ENCODE assay signal across 1 cellular context in the genomic region with DNA sequence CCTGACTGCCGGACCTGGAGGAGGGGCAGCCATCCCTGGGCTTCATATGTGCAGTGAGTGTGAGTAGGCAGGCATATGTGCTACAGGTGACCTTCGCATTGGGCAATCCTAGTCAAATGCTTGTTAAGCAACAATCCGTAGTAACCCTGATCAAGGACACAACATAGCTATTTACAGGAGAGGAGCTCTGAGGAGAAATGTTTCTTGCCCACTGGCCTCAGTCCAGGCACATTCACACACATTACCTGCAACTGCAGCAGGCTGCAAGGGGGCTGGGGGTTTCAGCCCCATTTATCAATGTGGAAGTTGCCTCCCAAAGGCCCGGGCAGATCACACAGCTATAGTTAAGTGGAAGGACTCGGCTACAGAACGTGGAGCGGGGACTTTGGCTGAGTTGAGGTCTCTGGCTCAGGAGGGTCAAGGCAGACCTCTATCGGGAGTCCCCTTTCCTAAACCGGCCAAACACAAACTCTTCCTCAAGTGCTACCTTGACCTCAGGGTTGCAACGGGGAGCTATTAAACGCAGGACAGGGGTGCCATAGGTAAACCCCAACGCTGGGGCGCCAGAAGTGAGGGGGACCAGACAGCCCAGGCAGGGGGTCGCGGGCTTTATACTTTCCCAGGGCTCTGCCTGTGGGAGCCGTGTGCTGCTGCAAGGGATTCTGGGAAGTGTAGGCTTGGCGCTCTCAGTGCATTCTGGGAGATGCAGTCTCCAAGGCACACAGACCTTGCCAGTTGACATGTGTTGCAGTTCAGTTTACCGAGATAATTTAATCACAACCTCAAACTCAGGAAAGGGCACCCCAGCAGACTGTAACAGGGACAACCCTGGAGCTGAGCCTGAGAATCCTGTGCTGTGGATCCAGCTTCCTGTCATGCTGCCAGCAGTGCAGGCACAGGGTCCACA.
TF ChIP-seq lines count a peak whose summit lies in the region.

No MANE protein-coding gene starts in this region.

TF ChIP-seq in HepG2, 621 proteins besides CTCF, POLR2A, EP300 and RAD21 (continues in another document):
- TF ChIP-seq, protein P1, sequence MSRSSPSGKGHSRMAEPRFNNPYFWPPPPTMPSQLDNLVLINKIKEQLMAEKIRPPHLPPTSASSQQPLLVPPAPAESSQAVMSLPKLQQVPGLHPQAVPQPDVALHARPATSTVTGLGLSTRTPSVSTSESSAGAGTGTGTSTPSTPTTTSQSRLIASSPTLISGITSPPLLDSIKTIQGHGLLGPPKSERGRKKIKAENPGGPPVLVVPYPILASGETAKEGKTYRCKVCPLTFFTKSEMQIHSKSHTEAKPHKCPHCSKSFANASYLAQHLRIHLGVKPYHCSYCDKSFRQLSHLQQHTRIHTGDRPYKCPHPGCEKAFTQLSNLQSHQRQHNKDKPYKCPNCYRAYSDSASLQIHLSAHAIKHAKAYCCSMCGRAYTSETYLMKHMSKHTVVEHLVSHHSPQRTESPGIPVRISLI (CRISPR knock-in tag; IDR thresholded peaks at IDR 0.05; ENCODE audit: borderline replicate concordance) = no peak; the same call in 1 of the 2 replicates
- 0 out of 2 replicates have a peak, but pooled peaks have one; percentile 43 for TF ChIP-seq ZNF713 (CRISPR knock-in tag; IDR thresholded peaks at IDR 0.05)
- TF ChIP-seq SP140L (CRISPR knock-in tag; IDR thresholded peaks at IDR 0.05; ENCODE audit: borderline replicate concordance) = peak; percentile 10; the same call in 1 of the 2 replicates
- TF ChIP-seq MTF1 (CRISPR knock-in tag; IDR thresholded peaks at IDR 0.05) = peak; percentile 34; the same call in 1 of the 2 replicates
- TF ChIP-seq, protein P2, sequence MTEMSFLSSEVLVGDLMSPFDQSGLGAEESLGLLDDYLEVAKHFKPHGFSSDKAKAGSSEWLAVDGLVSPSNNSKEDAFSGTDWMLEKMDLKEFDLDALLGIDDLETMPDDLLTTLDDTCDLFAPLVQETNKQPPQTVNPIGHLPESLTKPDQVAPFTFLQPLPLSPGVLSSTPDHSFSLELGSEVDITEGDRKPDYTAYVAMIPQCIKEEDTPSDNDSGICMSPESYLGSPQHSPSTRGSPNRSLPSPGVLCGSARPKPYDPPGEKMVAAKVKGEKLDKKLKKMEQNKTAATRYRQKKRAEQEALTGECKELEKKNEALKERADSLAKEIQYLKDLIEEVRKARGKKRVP (CRISPR knock-in tag; IDR thresholded peaks at IDR 0.05) = peak in 1 of 2 experiments; percentile 84; a peak in 2 of 4 replicates
- 0 out of 2 replicates have a peak, but pooled peaks have one; percentile 30 for TF ChIP-seq ZNF138 (CRISPR knock-in tag; IDR thresholded peaks at IDR 0.05; ENCODE audit: low read depth)
- TF ChIP-seq ZNF256 (CRISPR knock-in tag; conservative IDR thresholded peaks at IDR 0.05) = peak; percentile 93
- TF ChIP-seq, protein P3, sequence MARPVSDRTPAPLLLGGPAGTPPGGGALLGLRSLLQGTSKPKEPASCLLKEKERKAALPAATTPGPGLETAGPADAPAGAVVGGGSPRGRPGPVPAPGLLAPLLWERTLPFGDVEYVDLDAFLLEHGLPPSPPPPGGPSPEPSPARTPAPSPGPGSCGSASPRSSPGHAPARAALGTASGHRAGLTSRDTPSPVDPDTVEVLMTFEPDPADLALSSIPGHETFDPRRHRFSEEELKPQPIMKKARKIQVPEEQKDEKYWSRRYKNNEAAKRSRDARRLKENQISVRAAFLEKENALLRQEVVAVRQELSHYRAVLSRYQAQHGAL (CRISPR knock-in tag; IDR thresholded peaks at IDR 0.05; ENCODE audit: not compliant biosample characterization) = no peak
- TF ChIP-seq JARID2 (CRISPR knock-in tag; IDR thresholded peaks at IDR 0.05; ENCODE audit: insufficient replicate concordance) = peak; percentile 85
- TF ChIP-seq KLF15 (CRISPR knock-in tag; IDR thresholded peaks at IDR 0.05; ENCODE audit: borderline replicate concordance) = 0 out of 2 replicates have a peak, but pooled peaks have one; percentile 26
- no peak for TF ChIP-seq ZNF260 (CRISPR knock-in tag; IDR thresholded peaks at IDR 0.05; ENCODE audit: borderline replicate concordance, low read depth)
- no peak for TF ChIP-seq FLYWCH1 (CRISPR knock-in tag; IDR thresholded peaks at IDR 0.05)
- TF ChIP-seq, protein P4, sequence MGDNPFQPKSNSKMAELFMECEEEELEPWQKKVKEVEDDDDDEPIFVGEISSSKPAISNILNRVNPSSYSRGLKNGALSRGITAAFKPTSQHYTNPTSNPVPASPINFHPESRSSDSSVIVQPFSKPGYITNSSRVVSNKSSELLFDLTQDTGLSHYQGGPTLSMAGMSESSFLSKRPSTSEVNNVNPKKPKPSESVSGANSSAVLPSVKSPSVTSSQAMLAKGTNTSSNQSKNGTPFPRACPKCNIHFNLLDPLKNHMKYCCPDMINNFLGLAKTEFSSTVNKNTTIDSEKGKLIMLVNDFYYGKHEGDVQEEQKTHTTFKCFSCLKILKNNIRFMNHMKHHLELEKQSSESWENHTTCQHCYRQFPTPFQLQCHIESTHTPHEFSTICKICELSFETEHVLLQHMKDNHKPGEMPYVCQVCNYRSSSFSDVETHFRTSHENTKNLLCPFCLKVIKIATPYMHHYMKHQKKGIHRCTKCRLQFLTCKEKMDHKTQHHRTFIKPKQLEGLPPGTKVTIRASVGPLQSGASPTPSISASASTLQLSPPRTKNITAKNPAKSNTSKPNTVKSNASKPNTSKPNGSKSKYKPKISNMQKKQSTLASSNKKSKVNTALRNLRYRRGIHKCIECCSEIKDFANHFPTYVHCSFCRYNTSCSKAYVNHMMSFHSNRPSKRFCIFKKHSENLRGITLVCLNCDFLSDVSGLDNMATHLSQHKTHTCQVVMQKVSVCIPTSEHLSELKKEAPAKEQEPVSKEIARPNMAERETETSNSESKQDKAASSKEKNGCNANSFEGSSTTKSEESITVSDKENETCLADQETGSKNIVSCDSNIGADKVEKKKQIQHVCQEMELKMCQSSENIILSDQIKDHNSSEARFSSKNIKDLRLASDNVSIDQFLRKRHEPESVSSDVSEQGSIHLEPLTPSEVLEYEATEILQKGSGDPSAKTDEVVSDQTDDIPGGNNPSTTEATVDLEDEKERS (CRISPR knock-in tag; IDR thresholded peaks at IDR 0.05) = peak; percentile 54; the same call in 1 of the 2 replicates
- peak; percentile 87 for TF ChIP-seq ZNF12 (CRISPR knock-in tag; IDR thresholded peaks at IDR 0.05)
- no peak for TF ChIP-seq KDM5A (IDR thresholded peaks at IDR 0.05; ENCODE audit: borderline replicate concordance, low read length)
- TF ChIP-seq POLR2AphosphoS2 (IDR thresholded peaks at IDR 0.05; ENCODE audit: low read depth, low read length) = no peak
- no peak for TF ChIP-seq SRSF4 (IDR thresholded peaks at IDR 0.05; ENCODE audit: low read depth, low read length, poor library complexity, severe bottlenecking)
- no peak; the same call in none of the 2 replicates for TF ChIP-seq SP4 (CRISPR knock-in tag; IDR thresholded peaks at IDR 0.05)
- TF ChIP-seq SRSF9 (IDR thresholded peaks at IDR 0.05; ENCODE audit: borderline replicate concordance, insufficient read depth, low read depth, low read length, poor library complexity, severe bottlenecking) = no peak
- TF ChIP-seq, protein P5, sequence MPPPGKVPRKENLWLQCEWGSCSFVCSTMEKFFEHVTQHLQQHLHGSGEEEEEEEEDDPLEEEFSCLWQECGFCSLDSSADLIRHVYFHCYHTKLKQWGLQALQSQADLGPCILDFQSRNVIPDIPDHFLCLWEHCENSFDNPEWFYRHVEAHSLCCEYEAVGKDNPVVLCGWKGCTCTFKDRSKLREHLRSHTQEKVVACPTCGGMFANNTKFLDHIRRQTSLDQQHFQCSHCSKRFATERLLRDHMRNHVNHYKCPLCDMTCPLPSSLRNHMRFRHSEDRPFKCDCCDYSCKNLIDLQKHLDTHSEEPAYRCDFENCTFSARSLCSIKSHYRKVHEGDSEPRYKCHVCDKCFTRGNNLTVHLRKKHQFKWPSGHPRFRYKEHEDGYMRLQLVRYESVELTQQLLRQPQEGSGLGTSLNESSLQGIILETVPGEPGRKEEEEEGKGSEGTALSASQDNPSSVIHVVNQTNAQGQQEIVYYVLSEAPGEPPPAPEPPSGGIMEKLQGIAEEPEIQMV (CRISPR knock-in tag; IDR thresholded peaks at IDR 0.05; ENCODE audit: low read depth) = peak; percentile 55; the same call in 1 of the 2 replicates
- peak; percentile 80 for TF ChIP-seq ASH2L (IDR thresholded peaks at IDR 0.05; ENCODE audit: insufficient read length, low read depth, low read length)
- peak; percentile 51; the same call in 1 of the 2 replicates for TF ChIP-seq RFX3 (CRISPR knock-in tag; IDR thresholded peaks at IDR 0.05)
- TF ChIP-seq HOXA7 (CRISPR knock-in tag; IDR thresholded peaks at IDR 0.05) = no peak
- 0 out of 2 replicates have a peak, but pooled peaks have one; percentile 35 for TF ChIP-seq NR2F2 (IDR thresholded peaks at IDR 0.05; ENCODE audit: borderline replicate concordance, low read depth)
- TF ChIP-seq ZNF383 (CRISPR knock-in tag; IDR thresholded peaks at IDR 0.05; ENCODE audit: borderline replicate concordance) = no peak
- no peak for TF ChIP-seq ZNF678 (CRISPR knock-in tag; IDR thresholded peaks at IDR 0.05)
- TF ChIP-seq HMG20B (CRISPR knock-in tag; conservative IDR thresholded peaks at IDR 0.05) = peak; percentile 95
- TF ChIP-seq HNRNPLL (IDR thresholded peaks at IDR 0.05; ENCODE audit: low read depth, low read length, poor library complexity, severe bottlenecking) = no peak
- no peak for TF ChIP-seq HOXA9 (CRISPR knock-in tag; IDR thresholded peaks at IDR 0.05; ENCODE audit: borderline replicate concordance)
- no peak for TF ChIP-seq EEA1 (CRISPR knock-in tag; IDR thresholded peaks at IDR 0.05; ENCODE audit: borderline replicate concordance)
- TF ChIP-seq, protein P6, sequence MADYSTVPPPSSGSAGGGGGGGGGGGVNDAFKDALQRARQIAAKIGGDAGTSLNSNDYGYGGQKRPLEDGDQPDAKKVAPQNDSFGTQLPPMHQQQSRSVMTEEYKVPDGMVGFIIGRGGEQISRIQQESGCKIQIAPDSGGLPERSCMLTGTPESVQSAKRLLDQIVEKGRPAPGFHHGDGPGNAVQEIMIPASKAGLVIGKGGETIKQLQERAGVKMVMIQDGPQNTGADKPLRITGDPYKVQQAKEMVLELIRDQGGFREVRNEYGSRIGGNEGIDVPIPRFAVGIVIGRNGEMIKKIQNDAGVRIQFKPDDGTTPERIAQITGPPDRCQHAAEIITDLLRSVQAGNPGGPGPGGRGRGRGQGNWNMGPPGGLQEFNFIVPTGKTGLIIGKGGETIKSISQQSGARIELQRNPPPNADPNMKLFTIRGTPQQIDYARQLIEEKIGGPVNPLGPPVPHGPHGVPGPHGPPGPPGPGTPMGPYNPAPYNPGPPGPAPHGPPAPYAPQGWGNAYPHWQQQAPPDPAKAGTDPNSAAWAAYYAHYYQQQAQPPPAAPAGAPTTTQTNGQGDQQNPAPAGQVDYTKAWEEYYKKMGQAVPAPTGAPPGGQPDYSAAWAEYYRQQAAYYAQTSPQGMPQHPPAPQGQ (CRISPR knock-in tag; IDR thresholded peaks at IDR 0.05; ENCODE audit: borderline replicate concordance) = no peak
- peak; percentile 88; the same call in 1 of the 2 replicates for TF ChIP-seq ZNF432 (CRISPR knock-in tag; IDR thresholded peaks at IDR 0.05; ENCODE audit: borderline replicate concordance)
- TF ChIP-seq ZFP82 (CRISPR knock-in tag; IDR thresholded peaks at IDR 0.05; ENCODE audit: borderline replicate concordance) = no peak
- TF ChIP-seq RFXANK (CRISPR knock-in tag; IDR thresholded peaks at IDR 0.05) = no peak
- peak; percentile 92 for TF ChIP-seq NR2C2 (CRISPR knock-in tag; IDR thresholded peaks at IDR 0.05; ENCODE audit: borderline replicate concordance)
- no peak for TF ChIP-seq ZSCAN22 (CRISPR knock-in tag; IDR thresholded peaks at IDR 0.05)
- TF ChIP-seq GLI4 (CRISPR knock-in tag; IDR thresholded peaks at IDR 0.05; ENCODE audit: borderline replicate concordance) = peak; percentile 85; the same call in 1 of the 2 replicates
- TF ChIP-seq TEAD3 (CRISPR knock-in tag; optimal IDR thresholded peaks at IDR 0.05; ENCODE audit: borderline replicate concordance) = peak; percentile 89
- TF ChIP-seq ZNF451 (CRISPR knock-in tag; IDR thresholded peaks at IDR 0.05) = 0 out of 2 replicates have a peak, but pooled peaks have one; percentile 68
- TF ChIP-seq POLR2G (IDR thresholded peaks at IDR 0.05; ENCODE audit: low read depth, low read length) = peak; percentile 68; the same call in 1 of the 2 replicates
- no peak; the same call in 1 of the 2 replicates for TF ChIP-seq BHLHE40 (IDR thresholded peaks at IDR 0.05; ENCODE audit: low read length)
- TF ChIP-seq, protein P7, sequence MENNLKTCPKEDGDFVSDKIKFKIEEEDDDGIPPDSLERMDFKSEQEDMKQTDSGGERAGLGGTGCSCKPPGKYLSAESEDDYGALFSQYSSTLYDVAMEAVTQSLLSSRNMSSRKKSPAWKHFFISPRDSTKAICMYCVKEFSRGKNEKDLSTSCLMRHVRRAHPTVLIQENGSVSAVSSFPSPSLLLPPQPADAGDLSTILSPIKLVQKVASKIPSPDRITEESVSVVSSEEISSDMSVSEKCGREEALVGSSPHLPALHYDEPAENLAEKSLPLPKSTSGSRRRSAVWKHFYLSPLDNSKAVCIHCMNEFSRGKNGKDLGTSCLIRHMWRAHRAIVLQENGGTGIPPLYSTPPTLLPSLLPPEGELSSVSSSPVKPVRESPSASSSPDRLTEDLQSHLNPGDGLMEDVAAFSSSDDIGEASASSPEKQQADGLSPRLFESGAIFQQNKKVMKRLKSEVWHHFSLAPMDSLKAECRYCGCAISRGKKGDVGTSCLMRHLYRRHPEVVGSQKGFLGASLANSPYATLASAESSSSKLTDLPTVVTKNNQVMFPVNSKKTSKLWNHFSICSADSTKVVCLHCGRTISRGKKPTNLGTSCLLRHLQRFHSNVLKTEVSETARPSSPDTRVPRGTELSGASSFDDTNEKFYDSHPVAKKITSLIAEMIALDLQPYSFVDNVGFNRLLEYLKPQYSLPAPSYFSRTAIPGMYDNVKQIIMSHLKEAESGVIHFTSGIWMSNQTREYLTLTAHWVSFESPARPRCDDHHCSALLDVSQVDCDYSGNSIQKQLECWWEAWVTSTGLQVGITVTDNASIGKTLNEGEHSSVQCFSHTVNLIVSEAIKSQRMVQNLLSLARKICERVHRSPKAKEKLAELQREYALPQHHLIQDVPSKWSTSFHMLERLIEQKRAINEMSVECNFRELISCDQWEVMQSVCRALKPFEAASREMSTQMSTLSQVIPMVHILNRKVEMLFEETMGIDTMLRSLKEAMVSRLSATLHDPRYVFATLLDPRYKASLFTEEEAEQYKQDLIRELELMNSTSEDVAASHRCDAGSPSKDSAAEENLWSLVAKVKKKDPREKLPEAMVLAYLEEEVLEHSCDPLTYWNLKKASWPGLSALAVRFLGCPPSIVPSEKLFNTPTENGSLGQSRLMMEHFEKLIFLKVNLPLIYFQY (CRISPR knock-in tag; IDR thresholded peaks at IDR 0.05; ENCODE audit: borderline replicate concordance) = peak; percentile 92; the same call in 1 of the 2 replicates
- peak; percentile 53 for TF ChIP-seq AGO1 (IDR thresholded peaks at IDR 0.05; ENCODE audit: low read depth, low read length, poor library complexity, severe bottlenecking)
- TF ChIP-seq SRSF1 (optimal IDR thresholded peaks at IDR 0.05; ENCODE audit: low read depth, low read length) = peak; percentile 54
- peak; percentile 86 for TF ChIP-seq YEATS4 (CRISPR knock-in tag; IDR thresholded peaks at IDR 0.05; ENCODE audit: borderline replicate concordance)
- TF ChIP-seq ZNF550 (CRISPR knock-in tag; IDR thresholded peaks at IDR 0.05; ENCODE audit: borderline replicate concordance) = no peak; the same call in 1 of the 2 replicates
- TF ChIP-seq ZSCAN21 (CRISPR knock-in tag; IDR thresholded peaks at IDR 0.05; ENCODE audit: borderline replicate concordance) = peak; percentile 93; the same call in 1 of the 2 replicates
- TF ChIP-seq PCBP2 (optimal IDR thresholded peaks at IDR 0.05; ENCODE audit: low read depth, low read length, poor library complexity, severe bottlenecking) = no peak
- TF ChIP-seq ZNF282 (IDR thresholded peaks at IDR 0.05; ENCODE audit: partially characterized antibody) = no peak
- peak; percentile 79 for TF ChIP-seq ATF7-NPFF (CRISPR knock-in tag; IDR thresholded peaks at IDR 0.05; ENCODE audit: low read depth)
- TF ChIP-seq CCAR2 (optimal IDR thresholded peaks at IDR 0.05; ENCODE audit: low read depth, low read length) = no peak
- TF ChIP-seq TOPORS (CRISPR knock-in tag; IDR thresholded peaks at IDR 0.05) = peak; percentile 93
